Comparison of ENCODE assay signal across 1 cellular context in the genomic region with DNA sequence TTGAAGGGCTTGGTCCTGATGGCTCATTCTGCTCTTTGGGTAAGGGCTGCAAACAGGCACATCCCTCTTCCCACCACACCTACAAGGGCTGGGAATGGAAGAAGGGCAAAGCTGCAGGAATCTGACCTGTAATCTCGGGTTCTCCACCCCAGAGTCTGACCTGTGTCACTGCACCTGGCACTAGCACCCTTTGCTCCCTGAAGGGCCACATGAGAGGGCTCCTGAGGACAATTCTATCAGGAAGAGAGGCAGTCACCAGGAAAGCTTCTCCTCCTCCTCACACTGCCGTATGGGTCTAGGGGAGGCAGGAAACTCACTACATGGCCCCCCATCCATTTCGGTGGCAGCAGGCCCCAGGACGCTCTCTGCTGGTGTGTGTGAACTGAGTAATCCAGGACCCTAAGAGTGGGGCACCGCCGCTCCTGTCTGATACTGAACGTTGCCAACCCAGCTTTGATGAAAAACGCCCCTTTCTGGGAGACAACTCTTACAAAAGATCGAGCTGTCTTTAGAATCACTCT.
TF ChIP-seq lines count a peak whose summit lies in the region.

No MANE protein-coding gene starts in this region.

TF ChIP-seq in HepG2, 621 proteins besides CTCF, POLR2A, EP300 and RAD21:
- TF ChIP-seq ZNF891 (CRISPR knock-in tag; IDR thresholded peaks at IDR 0.05) (peak; percentile 12; the same call in 1 of the 2 replicates), NRL (CRISPR knock-in tag; IDR thresholded peaks at IDR 0.05; ENCODE audit: borderline replicate concordance) (0 out of 2 replicates have a peak, but pooled peaks have one; percentile 69), ZFP36L2 (CRISPR knock-in tag; IDR thresholded peaks at IDR 0.05) (0 out of 2 replicates have a peak, but pooled peaks have one; percentile 35), ZBTB42 (CRISPR knock-in tag; IDR thresholded peaks at IDR 0.05) (0 out of 2 replicates have a peak, but pooled peaks have one; percentile 31), ZNF224 (CRISPR knock-in tag; IDR thresholded peaks at IDR 0.05) (0 out of 2 replicates have a peak, but pooled peaks have one; percentile 45), KDM1A (CRISPR knock-in tag; IDR thresholded peaks at IDR 0.05) (no peak), TBX2 (CRISPR knock-in tag; IDR thresholded peaks at IDR 0.05; ENCODE audit: borderline replicate concordance) (0 out of 2 replicates have a peak, but pooled peaks have one; percentile 4), TBP (CRISPR knock-in tag; IDR thresholded peaks at IDR 0.05) (no peak), SOX6 (IDR thresholded peaks at IDR 0.05) (no peak), SOX6 (CRISPR knock-in tag; IDR thresholded peaks at IDR 0.05) (peak; percentile 19; the same call in 1 of the 2 replicates), NR2F2 (IDR thresholded peaks at IDR 0.05; ENCODE audit: borderline replicate concordance, low read depth) (0 out of 2 replicates have a peak, but pooled peaks have one; percentile 38), ZBTB20 (CRISPR knock-in tag; IDR thresholded peaks at IDR 0.05; ENCODE audit: borderline replicate concordance, low read depth) (0 out of 2 replicates have a peak, but pooled peaks have one; percentile 43), MEIS1 (CRISPR knock-in tag; IDR thresholded peaks at IDR 0.05; ENCODE audit: borderline replicate concordance) (no peak), U2AF2 (IDR thresholded peaks at IDR 0.05; ENCODE audit: low read depth, low read length) (no peak), DZIP1 (CRISPR knock-in tag; IDR thresholded peaks at IDR 0.05) (0 out of 2 replicates have a peak, but pooled peaks have one; percentile 40), PHB2 (IDR thresholded peaks at IDR 0.05; ENCODE audit: partially characterized antibody) (no peak), ZNF280B (CRISPR knock-in tag; IDR thresholded peaks at IDR 0.05; ENCODE audit: borderline replicate concordance) (peak; percentile 18; the same call in 1 of the 2 replicates), RNF2 (conservative IDR thresholded peaks at IDR 0.05; ENCODE audit: low read depth) (no peak), NONO (IDR thresholded peaks at IDR 0.05) (no peak), NONO (CRISPR knock-in tag; conservative IDR thresholded peaks at IDR 0.05) (no peak), ATF7-NPFF (CRISPR knock-in tag; IDR thresholded peaks at IDR 0.05; ENCODE audit: low read depth) (0 out of 2 replicates have a peak, but pooled peaks have one; percentile 14), SRSF1 (optimal IDR thresholded peaks at IDR 0.05; ENCODE audit: low read depth, low read length) (peak; percentile 4), ZNF737 (CRISPR knock-in tag; IDR thresholded peaks at IDR 0.05; ENCODE audit: borderline replicate concordance) (peak; percentile 72; the same call in 1 of the 2 replicates)
- TF ChIP-seq, protein P1, sequence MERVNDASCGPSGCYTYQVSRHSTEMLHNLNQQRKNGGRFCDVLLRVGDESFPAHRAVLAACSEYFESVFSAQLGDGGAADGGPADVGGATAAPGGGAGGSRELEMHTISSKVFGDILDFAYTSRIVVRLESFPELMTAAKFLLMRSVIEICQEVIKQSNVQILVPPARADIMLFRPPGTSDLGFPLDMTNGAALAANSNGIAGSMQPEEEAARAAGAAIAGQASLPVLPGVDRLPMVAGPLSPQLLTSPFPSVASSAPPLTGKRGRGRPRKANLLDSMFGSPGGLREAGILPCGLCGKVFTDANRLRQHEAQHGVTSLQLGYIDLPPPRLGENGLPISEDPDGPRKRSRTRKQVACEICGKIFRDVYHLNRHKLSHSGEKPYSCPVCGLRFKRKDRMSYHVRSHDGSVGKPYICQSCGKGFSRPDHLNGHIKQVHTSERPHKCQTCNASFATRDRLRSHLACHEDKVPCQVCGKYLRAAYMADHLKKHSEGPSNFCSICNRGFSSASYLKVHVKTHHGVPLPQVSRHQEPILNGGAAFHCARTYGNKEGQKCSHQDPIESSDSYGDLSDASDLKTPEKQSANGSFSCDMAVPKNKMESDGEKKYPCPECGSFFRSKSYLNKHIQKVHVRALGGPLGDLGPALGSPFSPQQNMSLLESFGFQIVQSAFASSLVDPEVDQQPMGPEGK (CRISPR knock-in tag; IDR thresholded peaks at IDR 0.05) = peak; percentile 9; the same call in 1 of the 2 replicates
- TF ChIP-seq, protein P2, sequence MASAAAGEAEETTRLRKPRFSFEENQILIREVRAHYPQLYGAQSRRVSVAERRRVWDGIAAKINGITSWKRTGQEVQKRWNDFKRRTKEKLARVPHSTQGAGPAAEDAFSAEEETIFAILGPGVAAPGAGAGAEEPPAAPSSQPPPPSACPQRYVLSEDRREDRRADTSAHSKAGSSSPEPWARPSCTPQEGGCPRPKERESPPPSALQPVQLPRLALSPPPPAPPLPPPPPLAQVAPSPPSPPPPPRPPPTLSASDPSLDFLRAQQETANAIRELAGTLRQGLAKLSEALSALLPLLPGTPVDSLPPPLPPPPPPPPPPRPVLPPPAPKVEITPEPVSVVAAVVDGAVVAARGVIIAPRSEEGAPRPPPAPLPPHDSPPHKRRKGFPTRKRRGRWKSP (CRISPR knock-in tag; IDR thresholded peaks at IDR 0.05) = 0 out of 2 replicates have a peak, but pooled peaks have one; percentile 51
